In the genomic region with DNA sequence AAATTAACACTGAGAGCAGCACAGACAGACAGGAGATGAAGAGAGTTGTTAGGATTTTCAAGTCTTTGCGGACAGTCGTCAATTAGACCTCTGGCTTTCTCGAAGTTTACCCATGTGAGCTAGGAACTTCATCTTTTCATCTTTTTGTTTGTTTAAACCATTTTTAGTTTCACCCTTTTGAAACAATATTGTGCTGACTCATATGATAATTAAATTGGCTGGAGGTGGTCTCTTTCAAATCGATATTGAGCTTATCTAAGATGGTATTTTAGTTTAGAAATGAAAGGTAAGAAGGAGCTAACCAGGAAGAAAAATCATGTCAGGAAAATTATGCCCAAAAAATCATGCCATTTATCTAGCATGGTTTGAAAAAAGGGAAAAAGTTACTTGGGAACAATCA, we compare ENCODE assay signal across 2 cellular contexts.
A peak's percentile ranks its signal among the peaks of the same experiment; 100 is the strongest.
TF ChIP-seq lines count a peak whose summit lies in the region.

No MANE protein-coding gene starts in this region.

TF ChIP-seq in IMR-90, 13 proteins besides CTCF, POLR2A, EP300 and RAD21:
- TF ChIP-seq CEBPB (IDR thresholded peaks at IDR 0.05; ENCODE audit: low read depth, low read length) (no peak), MAFK (IDR thresholded peaks at IDR 0.05; ENCODE audit: low read depth, low read length) (peak; percentile 53), BHLHE40 (IDR thresholded peaks at IDR 0.05; ENCODE audit: low read depth, low read length) (no peak)
TF ChIP-seq in IMR-90: peak in this region for 1.

TF ChIP-seq in K562, 482 proteins besides CTCF, POLR2A, EP300 and RAD21:
- TF ChIP-seq NCOR1 (IDR thresholded peaks at IDR 0.05), result no peak
- TF ChIP-seq FUS (optimal IDR thresholded peaks at IDR 0.05; ENCODE audit: low read depth, low read length), result no peak
- TF ChIP-seq MECOM (CRISPR knock-in tag; IDR thresholded peaks at IDR 0.05), result no peak
- no peak for TF ChIP-seq ZC3H11A (IDR thresholded peaks at IDR 0.05; ENCODE audit: low read depth, low read length)
- no peak for TF ChIP-seq MXI1 (IDR thresholded peaks at IDR 0.05; ENCODE audit: low read depth, low read length)
- no peak for TF ChIP-seq EGR1 (conservative IDR thresholded peaks at IDR 0.05)
- TF ChIP-seq FOXJ2 (tag; IDR thresholded peaks at IDR 0.05), result no peak
- TF ChIP-seq, protein P1, sequence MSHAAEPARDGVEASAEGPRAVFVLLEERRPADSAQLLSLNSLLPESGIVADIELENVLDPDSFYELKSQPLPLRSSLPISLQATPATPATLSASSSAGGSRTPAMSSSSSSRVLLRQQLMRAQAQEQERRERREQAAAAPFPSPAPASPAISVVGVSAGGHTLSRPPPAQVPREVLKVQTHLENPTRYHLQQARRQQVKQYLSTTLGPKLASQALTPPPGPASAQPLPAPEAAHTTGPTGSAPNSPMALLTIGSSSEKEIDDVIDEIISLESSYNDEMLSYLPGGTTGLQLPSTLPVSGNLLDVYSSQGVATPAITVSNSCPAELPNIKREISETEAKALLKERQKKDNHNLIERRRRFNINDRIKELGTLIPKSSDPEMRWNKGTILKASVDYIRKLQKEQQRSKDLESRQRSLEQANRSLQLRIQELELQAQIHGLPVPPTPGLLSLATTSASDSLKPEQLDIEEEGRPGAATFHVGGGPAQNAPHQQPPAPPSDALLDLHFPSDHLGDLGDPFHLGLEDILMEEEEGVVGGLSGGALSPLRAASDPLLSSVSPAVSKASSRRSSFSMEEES (CRISPR knock-in tag; IDR thresholded peaks at IDR 0.05), result no peak
- TF ChIP-seq ZNF316 (IDR thresholded peaks at IDR 0.05), result peak; percentile 74
- no peak for TF ChIP-seq GTF2A2 (tag; IDR thresholded peaks at IDR 0.05)
- no peak for TF ChIP-seq U2AF1 (optimal IDR thresholded peaks at IDR 0.05; ENCODE audit: low read depth, low read length)
- TF ChIP-seq ZNF696 (CRISPR knock-in tag; conservative IDR thresholded peaks at IDR 0.05), result no peak
- TF ChIP-seq PHF20 (IDR thresholded peaks at IDR 0.05; ENCODE audit: partially characterized antibody), result no peak
- TF ChIP-seq C11orf30 (IDR thresholded peaks at IDR 0.05; ENCODE audit: low read depth), result peak; percentile 50; the same call in 1 of the 2 replicates
- TF ChIP-seq, protein P2, sequence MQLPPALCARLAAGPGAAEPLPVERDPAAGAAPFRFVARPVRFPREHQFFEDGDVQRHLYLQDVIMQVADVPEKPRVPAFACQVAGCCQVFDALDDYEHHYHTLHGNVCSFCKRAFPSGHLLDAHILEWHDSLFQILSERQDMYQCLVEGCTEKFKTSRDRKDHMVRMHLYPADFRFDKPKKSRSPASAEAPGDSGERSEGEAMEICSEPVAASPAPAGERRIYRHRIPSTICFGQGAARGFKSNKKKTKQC (CRISPR knock-in tag; IDR thresholded peaks at IDR 0.05), result no peak
- TF ChIP-seq MAFF (IDR thresholded peaks at IDR 0.05; ENCODE audit: low read length), result peak; percentile 23; the same call in 1 of the 2 replicates
- peak; percentile 57 for TF ChIP-seq MAFG (tag; conservative IDR thresholded peaks at IDR 0.05)
- TF ChIP-seq, protein P3, sequence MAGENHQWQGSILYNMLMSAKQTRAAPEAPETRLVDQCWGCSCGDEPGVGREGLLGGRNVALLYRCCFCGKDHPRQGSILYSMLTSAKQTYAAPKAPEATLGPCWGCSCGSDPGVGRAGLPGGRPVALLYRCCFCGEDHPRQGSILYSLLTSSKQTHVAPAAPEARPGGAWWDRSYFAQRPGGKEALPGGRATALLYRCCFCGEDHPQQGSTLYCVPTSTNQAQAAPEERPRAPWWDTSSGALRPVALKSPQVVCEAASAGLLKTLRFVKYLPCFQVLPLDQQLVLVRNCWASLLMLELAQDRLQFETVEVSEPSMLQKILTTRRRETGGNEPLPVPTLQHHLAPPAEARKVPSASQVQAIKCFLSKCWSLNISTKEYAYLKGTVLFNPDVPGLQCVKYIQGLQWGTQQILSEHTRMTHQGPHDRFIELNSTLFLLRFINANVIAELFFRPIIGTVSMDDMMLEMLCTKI (IDR thresholded peaks at IDR 0.05; ENCODE audit: partially characterized antibody), result no peak
- no peak for TF ChIP-seq KDM2B (CRISPR knock-in tag; IDR thresholded peaks at IDR 0.05)
- TF ChIP-seq POLR2H (tag; IDR thresholded peaks at IDR 0.05; ENCODE audit: low read depth), result no peak
- TF ChIP-seq GATAD2B (IDR thresholded peaks at IDR 0.05; ENCODE audit: borderline replicate concordance), result no peak
- TF ChIP-seq GABPB2 (CRISPR knock-in tag; conservative IDR thresholded peaks at IDR 0.05), result no peak
- TF ChIP-seq, protein P4, sequence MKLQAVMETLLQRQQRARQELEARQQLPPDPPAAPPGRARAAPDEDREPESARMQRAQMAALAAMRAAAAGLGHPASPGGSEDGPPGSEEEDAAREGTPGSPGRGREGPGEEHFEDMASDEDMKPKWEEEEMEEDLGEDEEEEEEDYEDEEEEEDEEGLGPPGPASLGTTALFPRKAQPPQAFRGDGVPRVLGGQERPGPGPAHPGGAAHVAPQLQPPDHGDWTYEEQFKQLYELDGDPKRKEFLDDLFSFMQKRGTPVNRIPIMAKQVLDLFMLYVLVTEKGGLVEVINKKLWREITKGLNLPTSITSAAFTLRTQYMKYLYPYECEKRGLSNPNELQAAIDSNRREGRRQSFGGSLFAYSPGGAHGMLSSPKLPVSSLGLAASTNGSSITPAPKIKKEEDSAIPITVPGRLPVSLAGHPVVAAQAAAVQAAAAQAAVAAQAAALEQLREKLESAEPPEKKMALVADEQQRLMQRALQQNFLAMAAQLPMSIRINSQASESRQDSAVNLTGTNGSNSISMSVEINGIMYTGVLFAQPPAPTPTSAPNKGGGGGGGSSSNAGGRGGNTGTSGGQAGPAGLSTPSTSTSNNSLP (IDR thresholded peaks at IDR 0.05; ENCODE audit: borderline replicate concordance, low read depth, low read length), result no peak
- no peak for TF ChIP-seq NR2F6 (CRISPR knock-in tag; IDR thresholded peaks at IDR 0.05)
- no peak for TF ChIP-seq NRF1 (conservative IDR thresholded peaks at IDR 0.05 in 1 of 2, IDR thresholded peaks at IDR 0.05 in 1 of 2)
- no peak for TF ChIP-seq TARDBP (IDR thresholded peaks at IDR 0.05)
- TF ChIP-seq ZNF24 (IDR thresholded peaks at IDR 0.05), result no peak
- no peak for TF ChIP-seq BCOR (IDR thresholded peaks at IDR 0.05)
- no peak for TF ChIP-seq KDM4B (IDR thresholded peaks at IDR 0.05; ENCODE audit: borderline replicate concordance in 2 of 2, low read depth in 1 of 2)
- TF ChIP-seq, protein P5, sequence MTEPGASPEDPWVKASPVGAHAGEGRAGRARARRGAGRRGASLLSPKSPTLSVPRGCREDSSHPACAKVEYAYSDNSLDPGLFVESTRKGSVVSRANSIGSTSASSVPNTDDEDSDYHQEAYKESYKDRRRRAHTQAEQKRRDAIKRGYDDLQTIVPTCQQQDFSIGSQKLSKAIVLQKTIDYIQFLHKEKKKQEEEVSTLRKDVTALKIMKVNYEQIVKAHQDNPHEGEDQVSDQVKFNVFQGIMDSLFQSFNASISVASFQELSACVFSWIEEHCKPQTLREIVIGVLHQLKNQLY (CRISPR knock-in tag; conservative IDR thresholded peaks at IDR 0.05), result no peak
- TF ChIP-seq SRSF3 (IDR thresholded peaks at IDR 0.05; ENCODE audit: insufficient read depth, low read length), result no peak
